ENCODE assay signal across 2 cellular contexts in the genomic region with DNA sequence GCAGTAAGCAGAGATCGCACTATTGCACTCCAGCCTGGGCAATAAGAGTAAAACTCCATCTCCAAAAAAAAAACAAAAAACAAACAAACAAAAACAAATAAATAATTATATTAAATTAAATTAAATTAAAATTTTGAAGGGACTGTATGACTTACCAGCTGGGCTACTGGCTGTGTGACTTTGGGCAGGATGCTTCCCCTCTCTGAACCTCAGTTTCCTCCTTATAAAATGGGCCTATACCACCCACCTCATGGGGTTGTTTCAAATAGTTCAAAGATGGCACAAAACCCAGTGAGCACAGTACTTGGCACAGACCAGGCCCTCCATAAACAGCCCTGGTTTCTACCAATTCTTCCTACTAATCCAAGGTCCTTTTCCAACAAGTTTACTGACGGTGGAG.
A peak's percentile ranks its signal among the peaks of the same experiment; 100 is the strongest.
TF ChIP-seq lines count a peak whose summit lies in the region.

No MANE protein-coding gene starts in this region.

TF ChIP-seq in HEK293, 187 proteins besides CTCF, POLR2A, EP300 and RAD21:
- no peak for TF ChIP-seq ZNF792 (tag by site-specific recombination; IDR thresholded peaks at IDR 0.05)
- TF ChIP-seq ZNF768 (tag by site-specific recombination; IDR thresholded peaks at IDR 0.05): peak; percentile 61; the same call in 1 of the 2 replicates
TF ChIP-seq in HEK293: peak in this region for 1.

TF ChIP-seq in K562, 482 proteins besides CTCF, POLR2A, EP300 and RAD21:
- TF ChIP-seq GTF2A2 (tag; IDR thresholded peaks at IDR 0.05) (no peak), RBM25 (IDR thresholded peaks at IDR 0.05; ENCODE audit: low read depth, low read length, severe bottlenecking) (peak; percentile 76), ZFP36 (IDR thresholded peaks at IDR 0.05; ENCODE audit: low read depth, low read length, partially characterized antibody) (peak; percentile 55)
